In the genomic region with DNA sequence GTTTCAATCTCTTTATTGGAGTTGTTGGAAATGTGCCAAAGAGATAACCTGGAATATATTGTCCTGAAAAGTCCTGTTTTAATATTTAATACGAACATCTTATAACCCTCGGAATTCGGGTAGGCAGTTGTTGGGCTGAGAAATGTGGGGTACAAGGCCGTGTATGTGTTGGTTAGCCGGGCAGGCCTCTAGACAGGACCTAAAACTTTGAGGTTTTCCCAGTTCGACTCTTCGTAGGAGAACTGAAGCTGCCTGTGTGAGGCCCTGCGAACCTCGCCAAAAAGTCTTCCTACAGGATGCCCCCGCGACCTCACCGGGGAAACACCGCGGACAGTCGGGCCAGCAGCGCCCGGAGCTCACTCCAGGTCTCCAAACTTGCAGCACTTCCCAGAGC, we compare ENCODE assay signal across 8 cellular contexts. TPM values are rescaled to one million over a fixed set of nuclear protein-coding genes. Genes with fewer than 3 reads are reported as not detected.
DNase-seq lines count a peak whose midpoint lies in the region; ATAC-seq and TF ChIP-seq lines count a peak whose summit lies in the region.

No MANE protein-coding gene starts in this region.

- H3K27me3 Mint-ChIP-seq in natural killer cell (ENCODE audit: low read depth in 2 of 2) = peaks cover 5 to 12% of the 10 kb centered on the region in 2 donors

- peak overlapping the region; percentile 75 for H3K4me3 ChIP-seq in HL-60 (replicated peaks; ENCODE audit: insufficient read depth, low read length)

- TF ChIP-seq CTCF in HL-60 (IDR thresholded peaks at IDR 0.05; ENCODE audit: insufficient read depth, low read length) (no peak), natural killer cell (IDR thresholded peaks at IDR 0.05) (no peak)

- H3K36me3 Mint-ChIP-seq in natural killer cell = no peaks in the 10 kb centered on the region

- ATAC-seq in GM18502 (IDR thresholded peaks at IDR 0.05; ENCODE audit: poor library complexity, unreplicated experiment) = peak; percentile 9
- no peak for ATAC-seq in natural killer cell

- peaks cover 29 to 40% of the 10 kb centered on the region in 2 donors for H3K4me1 Mint-ChIP-seq in natural killer cell

- H3K27ac Mint-ChIP-seq in natural killer cell = no peak overlapping the region

- H3K4me3 Mint-ChIP-seq in natural killer cell = peak overlapping the region; percentile 87

- no peaks in the 10 kb centered on the region for H3K9me3 Mint-ChIP-seq in natural killer cell

- intact Hi-C loops in natural killer cell (cut with micrococcal nuclease) = no loop called here

- H3K27ac ChIP-seq in HL-60 (replicated peaks) (peak overlapping the region; percentile 61), caudate nucleus (ENCODE audit: low read depth, low read length) (peak overlapping the region; percentile 81)

- no peaks in the 10 kb centered on the region for H3K27me3 ChIP-seq in HL-60 (ENCODE audit: insufficient read depth, poor library complexity, severe bottlenecking)

- DNase-seq in HL-60 (ENCODE audit: low read depth in 1 of 2, low spot score in 1 of 2) (no peak), caudate nucleus (lab: John Stamatoyannopoulos, UW) (no peak), natural killer cell (no peak), cerebellar nuclear complex (lab: John Stamatoyannopoulos, UW) (no peak), NCI-H446 treated with DMSO at 0.1 percent for 48 hours (lab: John Stamatoyannopoulos, UW) (no peak), NCI-H2029 treated with DMSO at 0.1 percent for 48 hours (lab: John Stamatoyannopoulos, UW) (no peak)
- DNase-seq in stimulated activated CD4-positive, alpha-beta T cell treated with anti-CD3 and anti-CD28 coated beads, Interleukin-1b, Interleukin-23, amount 100 ng/mL, for 48 hours = no peak

RNA-seq across cellular contexts. Expression of a gene that starts 0.6 kb away (rescaled TPM):
- total RNA-seq in natural killer cell = 1 to 10 TPM; 6.8 to 10.0 (median 9.6) TPM
